Comparison of ENCODE assay signal across 8 cellular contexts in genomic region chr16:3188925-3189825, GRCh38. TPM values are rescaled to one million over a fixed set of nuclear protein-coding genes. Genes with fewer than 3 reads are reported as not detected.
DNase-seq lines count a peak whose midpoint lies in the region; ATAC-seq and TF ChIP-seq lines count a peak whose summit lies in the region.

No MANE protein-coding gene starts in this region.

- H3K36me3 Mint-ChIP-seq in CD4-positive, alpha-beta T cell (ENCODE audit: low read depth), result peaks cover 5% of the 10 kb centered on the region
- H3K36me3 Mint-ChIP-seq in H9 (ENCODE audit: insufficient read depth in 1 of 3, low read depth in 3 of 3), result no peaks in the 10 kb centered on the region; a peak in 1 of 7 replicates
- no peaks in the 10 kb centered on the region for H3K36me3 Mint-ChIP-seq in T-helper 2 cell treated with Interferon-gamma antibody and Interleukin-4, amounts not matched to agents 5 μg/mL and 100 μg/mL, for 36 hours (ENCODE audit: low read depth)

- H3K4me1 Mint-ChIP-seq in CD4-positive, alpha-beta T cell (ENCODE audit: low read depth), result peaks cover 44% of the 10 kb centered on the region
- peaks cover 22 to 27% of the 10 kb centered on the region in 2 experiments for H3K4me1 Mint-ChIP-seq in H9
- H3K4me1 Mint-ChIP-seq in T-helper 2 cell treated with Interferon-gamma antibody and Interleukin-4, amounts not matched to agents 5 μg/mL and 100 μg/mL, for 36 hours (ENCODE audit: low read depth), result peaks cover 25% of the 10 kb centered on the region

- H3K27ac ChIP-seq in CD4-positive, alpha-beta T cell (ENCODE audit: low read depth, low read length), result no peak overlapping the region
- H3K27ac ChIP-seq in H9 (ENCODE audit: insufficient read length, low read depth, low read length) (no peak overlapping the region), neural cell (ENCODE audit: low read length) (peak overlapping the region; percentile 60)

- peak overlapping the region; percentile 47 for H3K27ac Mint-ChIP-seq in CD4-positive, alpha-beta T cell
- no peak overlapping the region for H3K27ac Mint-ChIP-seq in H9
- H3K27ac Mint-ChIP-seq in T-helper 2 cell treated with Interferon-gamma antibody and Interleukin-4, amounts not matched to agents 5 μg/mL and 100 μg/mL, for 36 hours, result peak overlapping the region; percentile 77

- no peak overlapping the region for H2BK20ac ChIP-seq in H9 (ENCODE audit: low read depth, low read length, poor library complexity, severe bottlenecking)

- no peak overlapping the region for H3K4ac ChIP-seq in H9 (ENCODE audit: low read depth, low read length)

- H2BK15ac ChIP-seq in H9 (ENCODE audit: low read depth, low read length), result no peak overlapping the region

- H2AFZ ChIP-seq in H9 (ENCODE audit: low read length), result no peak overlapping the region
- H2AFZ ChIP-seq in neural cell (ENCODE audit: low read depth, low read length), result peak overlapping the region; percentile 65

- H3K23me2 ChIP-seq in H9 (ENCODE audit: insufficient read length, low read depth, low read length, poor library complexity, severe bottlenecking), result peaks cover 30% of the 10 kb centered on the region

- peaks cover 5% of the 10 kb centered on the region for H3K9me3 ChIP-seq in CD4-positive, alpha-beta T cell (ENCODE audit: control insufficient read depth, low read length)
- H3K9me3 ChIP-seq in H9 (ENCODE audit: control insufficient read depth, low read depth, low read length), result no peaks in the 10 kb centered on the region
- no peaks in the 10 kb centered on the region for H3K9me3 ChIP-seq in neural cell (ENCODE audit: low read length)

- H3K27me3 Mint-ChIP-seq in CD4-positive, alpha-beta T cell, result peaks cover 88% of the 10 kb centered on the region
- peaks cover 58% of the 10 kb centered on the region for H3K27me3 Mint-ChIP-seq in H9 (ENCODE audit: low read depth)
- peaks cover 74% of the 10 kb centered on the region for H3K27me3 Mint-ChIP-seq in T-helper 2 cell treated with Interferon-gamma antibody and Interleukin-4, amounts not matched to agents 5 μg/mL and 100 μg/mL, for 36 hours (ENCODE audit: low read depth)

- H3K14ac ChIP-seq in H9 (ENCODE audit: insufficient read depth, low read length), result no peak overlapping the region

- peak overlapping the region; percentile 89 for H3K4me3 ChIP-seq in neural cell (ENCODE audit: low read length)

- no peaks in the 10 kb centered on the region for H3K79me2 ChIP-seq in H9 (ENCODE audit: insufficient read depth, low read length)
- no peaks in the 10 kb centered on the region for H3K79me2 ChIP-seq in neural cell (replicated peaks; ENCODE audit: insufficient read depth, low read length)

- no peak overlapping the region for H4K91ac ChIP-seq in H9 (ENCODE audit: insufficient read length, low read depth, low read length)

- peaks cover 68% of the 10 kb centered on the region for H3K27me3 ChIP-seq in CD4-positive, alpha-beta T cell (ENCODE audit: control insufficient read depth, insufficient read depth, low read length)
- H3K27me3 ChIP-seq in H9 (ENCODE audit: insufficient read depth, low read length), result peaks cover 2% of the 10 kb centered on the region; the same call in 1 of the 2 replicates
- peaks cover 92% of the 10 kb centered on the region for H3K27me3 ChIP-seq in neural cell (ENCODE audit: insufficient read depth, low read depth, low read length)

- no peaks in the 10 kb centered on the region for H3F3A ChIP-seq in neural cell (ENCODE audit: insufficient read depth, low read length, poor library complexity, severe bottlenecking)

- TF ChIP-seq RAD21 in neural cell (conservative IDR thresholded peaks at IDR 0.05), result no peak

- peak overlapping the region; percentile 81 for H3K4me3 Mint-ChIP-seq in CD4-positive, alpha-beta T cell
- H3K4me3 Mint-ChIP-seq in H9, result peak overlapping the region; percentile 93 to 98
- H3K4me3 Mint-ChIP-seq in T-helper 2 cell treated with Interferon-gamma antibody and Interleukin-4, amounts not matched to agents 5 μg/mL and 100 μg/mL, for 36 hours, result peak overlapping the region; percentile 79

- H4K8ac ChIP-seq in H9 (replicated peaks; ENCODE audit: insufficient read length, low read depth, low read length), result no peak overlapping the region

- no peak for TF ChIP-seq CTCF in CD4-positive, alpha-beta T cell (IDR thresholded peaks at IDR 0.05)
- TF ChIP-seq CTCF in H9 (conservative IDR thresholded peaks at IDR 0.05) (no peak), neural cell (IDR thresholded peaks at IDR 0.05; ENCODE audit: poor library complexity, severe bottlenecking) (no peak)

- no peak overlapping the region for H4K5ac ChIP-seq in H9 (ENCODE audit: insufficient read length, low read depth, low read length)

- POLR2A ChIA-PET in CD4-positive, alpha-beta T cell (lab: Charles Lee), result interaction anchor here (0.6 to 3.1 kb wide), 9 partner anchors 15 to 212 kb away, joined by 3 to 13 read pairs (median 5); partner anchors contain the start of genes ZNF174, ZNF200 and ZNF263

- no peak overlapping the region for H3K23ac ChIP-seq in H9 (ENCODE audit: insufficient read length, low read depth, low read length)

- H4K20me1 ChIP-seq in H9 (ENCODE audit: control insufficient read depth, insufficient read depth, insufficient read length), result no peaks in the 10 kb centered on the region
- H4K20me1 ChIP-seq in neural cell (ENCODE audit: insufficient read depth), result no peaks in the 10 kb centered on the region

- H3K18ac ChIP-seq in H9 (ENCODE audit: insufficient read length, low read depth, low read length), result no peak overlapping the region

- peaks cover 6% of the 10 kb centered on the region for H3K9me3 Mint-ChIP-seq in CD4-positive, alpha-beta T cell
- peaks cover under 1 to 3% of the 10 kb centered on the region in 2 experiments; a peak in 3 of 5 replicates for H3K9me3 Mint-ChIP-seq in H9
- peaks cover 2% of the 10 kb centered on the region for H3K9me3 Mint-ChIP-seq in T-helper 2 cell treated with Interferon-gamma antibody and Interleukin-4, amounts not matched to agents 5 μg/mL and 100 μg/mL, for 36 hours

- TF ChIP-seq EP300 in neural cell (conservative IDR thresholded peaks at IDR 0.05; ENCODE audit: poor library complexity, severe bottlenecking), result no peak

- no peaks in the 10 kb centered on the region for H3K9me2 ChIP-seq in neural cell (ENCODE audit: insufficient read depth, low read length)

- H3K4me1 ChIP-seq in H9 (ENCODE audit: insufficient read depth, low read length), result no peaks in the 10 kb centered on the region

- H3T11ph ChIP-seq in H9 (ENCODE audit: low read length), result no peak overlapping the region

- no peak overlapping the region for H2BK120ac ChIP-seq in H9 (ENCODE audit: low read depth, low read length, poor library complexity, severe bottlenecking)

- no peak overlapping the region for H2BK5ac ChIP-seq in H9 (ENCODE audit: insufficient read length, low read length)

- peak overlapping the region; percentile 24 for H3K9ac ChIP-seq in H9 (ENCODE audit: extremely low read depth, insufficient read length, low read length)
- peak overlapping the region; percentile 69 for H3K9ac ChIP-seq in neural cell (ENCODE audit: low read length)

- WGBS in H9 (ENCODE audit: extremely low coverage, insufficient read length, low lambda C conversion rate), result no CpG with 5 or more reads among the region's 61 CpGs

- H3K79me1 ChIP-seq in H9 (ENCODE audit: insufficient read depth, low read depth, low read length, poor library complexity, severe bottlenecking), result no peaks in the 10 kb centered on the region

- H3K36me3 ChIP-seq in neural cell (ENCODE audit: insufficient read depth, low read length), result no peaks in the 10 kb centered on the region

- intact Hi-C loops in CD4-positive, alpha-beta T cell (cut with DNase I, micrococcal nuclease), result loop anchor here (5.0 to 10.0 kb wide), 4 partner anchors 37 to 76 kb away; no protein-coding TSS in a partner anchor

- H3K4me2 ChIP-seq in H9 (ENCODE audit: insufficient read depth, insufficient read length, low read length) (peak overlapping the region; percentile 92), neural cell (ENCODE audit: low read length) (peak overlapping the region; percentile 84)

- H3K56ac ChIP-seq in H9 (ENCODE audit: insufficient read length, low read depth, low read length), result no peak overlapping the region

- no peak overlapping the region for H2BK12ac ChIP-seq in H9 (ENCODE audit: insufficient read length, low read depth, low read length)

- H2AK5ac ChIP-seq in H9 (ENCODE audit: insufficient read length, low read length), result no peak overlapping the region

- ATAC-seq in CD4-positive, alpha-beta T cell (ENCODE audit: poor library complexity), result peak; percentile 44
- ATAC-seq in HG03378 (IDR thresholded peaks at IDR 0.05; ENCODE audit: unreplicated experiment), result no peak

- CTCF ChIA-PET in CD4-positive, alpha-beta T cell (lab: Charles Lee), result interaction anchor here (1.1 kb wide), 1 partner anchor 23 kb away, joined by 3 read pairs; no protein-coding TSS in a partner anchor

- DNase-seq in CD4-positive, alpha-beta T cell, result peak in 2 of 10 experiments; percentile 7 to 9
- DNase-seq in H9, result peak; percentile 84
- DNase-seq in T-helper 2 cell treated with Interferon-gamma antibody and Interleukin-4, amounts not matched to agents 5 μg/mL and 100 μg/mL, for 36 hours (ENCODE audit: low spot score), result peak; percentile 36
- peak; percentile 77 for DNase-seq in ecto neural progenitor cell (ENCODE audit: low spot score)
- no peak for DNase-seq in DMS153 treated with DMSO at 0.1 percent for 48 hours (lab: John Stamatoyannopoulos, UW; ENCODE audit: unreplicated experiment)
- DNase-seq in cortex of kidney (lab: John Stamatoyannopoulos, UW), result no peak

TF ChIP-seq in neural cell, 6 proteins besides CTCF, POLR2A, EP300 and RAD21:
- TF ChIP-seq MXI1 (conservative IDR thresholded peaks at IDR 0.05; ENCODE audit: poor library complexity, severe bottlenecking) (peak; percentile 69), TAF1 (IDR thresholded peaks at IDR 0.05; ENCODE audit: low read depth) (no peak)

RNA-seq across cellular contexts. Expression of gene OR1F1, which starts 1.2 kb away (rescaled TPM):
- not detected for total RNA-seq in CD4-positive, alpha-beta T cell
- not detected in 2 replicates for total RNA-seq in H9 (2021)
- polyA plus RNA-seq in neural cell, result 2.5 and 2.7 TPM in 2 replicates
- 0.69 and 1.7 TPM in 2 replicates for polyA minus RNA-seq in neural cell

RNA-seq across cellular contexts. Expression of gene ZNF200, which starts 45.8 kb away (rescaled TPM):
- 1 to 10 TPM; 7.0 to 7.2 TPM for total RNA-seq in CD4-positive, alpha-beta T cell
- 14.8 and 14.9 TPM in 2 replicates for total RNA-seq in H9 (2021)
- 20.8 and 23.0 TPM in 2 replicates for polyA plus RNA-seq in neural cell
- polyA minus RNA-seq in neural cell, result 31.0 and 33.4 TPM in 2 replicates

RNA-seq across cellular contexts. Expression of gene ZNF213, which starts 54.3 kb away (rescaled TPM):
- 1 to 10 TPM; 1.6 to 2.2 TPM for total RNA-seq in CD4-positive, alpha-beta T cell
- total RNA-seq in H9 (2021), result 6.2 and 6.4 TPM in 2 replicates
- polyA plus RNA-seq in neural cell, result 5.1 and 9.8 TPM in 2 replicates
- 11.6 and 17.0 TPM in 2 replicates for polyA minus RNA-seq in neural cell

Comparison
In these comparisons a context has a peak if more than half of its experiments do, and no peak if none do; other contexts are left out.
1. DNase-seq: peak in H9 (single experiment), T-helper 2 cell treated with Interferon-gamma antibody and Interleukin-4, amounts not matched to agents 5 μg/mL and 100 μg/mL, for 36 hours (single experiment) and ecto neural progenitor cell (single experiment); none in DMS153 treated with DMSO at 0.1 percent for 48 hours (single experiment) and cortex of kidney (single experiment).
2. H3K27ac Mint-ChIP-seq: peak in CD4-positive, alpha-beta T cell (single experiment) and T-helper 2 cell treated with Interferon-gamma antibody and Interleukin-4, amounts not matched to agents 5 μg/mL and 100 μg/mL, for 36 hours (single experiment); none in H9 (0 of 3).
3. Peak in every context shown above with its lines, with median percentiles within 50 percentile points of each other: H3K4me3 Mint-ChIP-seq.